Comparison of ENCODE assay signal across 8 cellular contexts in genomic region chr9:129412814-129413536, GRCh38.
DNase-seq lines count a peak whose midpoint lies in the region; ATAC-seq and TF ChIP-seq lines count a peak whose summit lies in the region.

No MANE protein-coding gene starts in this region.

- no peaks in the 10 kb centered on the region for H3K9me3 ChIP-seq in lung (ENCODE audit: control insufficient read depth in 2 of 2, insufficient read depth in 1 of 2, low read length in 1 of 2)

- 4% methylated on average over 39 to 49 of the region's 49 CpGs for WGBS in lung, 2 donors

- peak overlapping the region; percentile 97 to 99 for H3K27ac ChIP-seq in lung (ENCODE audit: low read depth in 1 of 2, low read length in 1 of 2)

- peak; percentile 30 to 47 for ATAC-seq in activated CD4-positive, CD25-positive, alpha-beta regulatory T cell treated with anti-CD3 and anti-CD28 coated beads, Interleukin-2, amount 50 U/mL, for 24 hours
- peak; percentile 9 for ATAC-seq in lung (ENCODE audit: insufficient read depth, low FRiP score)

- TF ChIP-seq CTCF in lung (IDR thresholded peaks at IDR 0.05; ENCODE audit: control extremely low read depth, extremely low read depth): no peak

- H3K4me3 ChIP-seq in lung: no peak overlapping the region

- DNase-seq in GDM1 (lab: John Stamatoyannopoulos, UW) (peak; percentile 52), HCEC 1CT (peak; percentile 61), MV-4-11 (lab: John Stamatoyannopoulos, UW) (peak; percentile 63), lung (ENCODE audit: low spot score) (peak; percentile 52), GM19240 (ENCODE audit: insufficient read length, low spot score) (no peak)
- peak; percentile 49 for DNase-seq in effector CD8-positive, alpha-beta T cell (lab: John Stamatoyannopoulos, UW)
- peak; percentile 53 for DNase-seq in stimulated activated CD4-positive, alpha-beta T cell treated with anti-CD3 and anti-CD28 coated beads, Interleukin-4, amount 100 ng/mL, for 24 hours

- no peaks in the 10 kb centered on the region for H3K27me3 ChIP-seq in lung (ENCODE audit: control insufficient read depth, insufficient read depth)

- peaks cover 0 to 17% of the 10 kb centered on the region in 2 donors for H3K4me1 ChIP-seq in lung (ENCODE audit: control insufficient read depth in 2 of 2, insufficient read depth in 2 of 2, low read length in 2 of 2)

- H3K36me3 ChIP-seq in lung (ENCODE audit: control insufficient read depth in 2 of 2, insufficient read depth in 2 of 2, low read length in 2 of 2): no peaks in the 10 kb centered on the region
